In genomic region chr13:49110122-49110831, GRCh38 we compare ENCODE assay signal across 8 cellular contexts.
A peak's percentile ranks its signal among the peaks of the same experiment; 100 is the strongest.
DNase-seq lines count a peak whose midpoint lies in the region; ATAC-seq and TF ChIP-seq lines count a peak whose summit lies in the region.

No MANE protein-coding gene starts in this region.

- no peaks in the 10 kb centered on the region for H3K27me3 Mint-ChIP-seq in naive thymus-derived CD8-positive, alpha-beta T cell

- H3K36me3 ChIP-seq in Peyer's patch = no peaks in the 10 kb centered on the region

- TF ChIP-seq CTCF in Peyer's patch (IDR thresholded peaks at IDR 0.05) (peak in 1 of 6 experiments; percentile 5), fibroblast of mammary gland (conservative IDR thresholded peaks at IDR 0.05; ENCODE audit: control insufficient read depth, insufficient read depth, low read depth, low read length) (no peak)

- H3K27me3 ChIP-seq in Peyer's patch = no peaks in the 10 kb centered on the region

- peak overlapping the region; percentile 78 to 95 (median 91) for H3K4me3 Mint-ChIP-seq in naive thymus-derived CD8-positive, alpha-beta T cell
- peak overlapping the region; percentile 69 for H3K4me3 Mint-ChIP-seq in stimulated activated effector memory CD8-positive, alpha-beta T cell treated with anti-CD3 and anti-CD28 coated beads, Interleukin-12 subunit alpha, Interleukin-12 subunit beta, amount 100 ng/mL, for 72 hours

- H3K4me1 Mint-ChIP-seq in naive thymus-derived CD8-positive, alpha-beta T cell = peaks cover 14 to 52% (median 27%) of the 10 kb centered on the region in 4 donors
- H3K4me1 Mint-ChIP-seq in stimulated activated effector memory CD8-positive, alpha-beta T cell treated with anti-CD3 and anti-CD28 coated beads, Interleukin-12 subunit alpha, Interleukin-12 subunit beta, amount 100 ng/mL, for 72 hours = peaks cover 16% of the 10 kb centered on the region

- H3K4me3 ChIP-seq in Peyer's patch (peak overlapping the region; percentile 35 to 60 (median 48)), fibroblast of mammary gland (ENCODE audit: control insufficient read depth, low read depth, low read length) (peak overlapping the region; percentile 73)

- DNase-seq in NCI-H1436 (lab: John Stamatoyannopoulos, UW) (peak; percentile 78), NCI-H1436 treated with DMSO at 0.1 percent for 48 hours (lab: John Stamatoyannopoulos, UW) (no peak), HuH-7.5 (ENCODE audit: low spot score) (peak; percentile 27), Peyer's patch (peak; percentile 83 to 95 (median 89)), activated T-helper 1 cell treated with Interleukin-2 at 50 U/mL for 16 hours (ENCODE audit: low read depth) (peak; percentile 58), fibroblast of mammary gland (ENCODE audit: low read depth) (peak; percentile 93)
- DNase-seq in naive thymus-derived CD8-positive, alpha-beta T cell = peak; percentile 57 to 88 (median 66)
- peak; percentile 50 to 81 for DNase-seq in stimulated activated effector memory CD8-positive, alpha-beta T cell treated with anti-CD3 and anti-CD28 coated beads, Interleukin-12 subunit alpha, Interleukin-12 subunit beta, amount 100 ng/mL, for 72 hours (ENCODE audit: low spot score in 2 of 2)

- peak overlapping the region in 9 of 10 donors; percentile 47 to 96 (median 92) for H3K27ac Mint-ChIP-seq in naive thymus-derived CD8-positive, alpha-beta T cell
- H3K27ac Mint-ChIP-seq in stimulated activated effector memory CD8-positive, alpha-beta T cell treated with anti-CD3 and anti-CD28 coated beads, Interleukin-12 subunit alpha, Interleukin-12 subunit beta, amount 100 ng/mL, for 72 hours = peak overlapping the region; percentile 83

- peak; percentile 77 to 81 for ATAC-seq in naive thymus-derived CD8-positive, alpha-beta T cell
- ATAC-seq in stimulated activated effector memory CD8-positive, alpha-beta T cell treated with anti-CD3 and anti-CD28 coated beads, Interleukin-12 subunit alpha, Interleukin-12 subunit beta, amount 100 ng/mL, for 72 hours = peak; percentile 84

- peak in 1 of 2 donors; percentile 18 for TF ChIP-seq POLR2A in Peyer's patch (IDR thresholded peaks at IDR 0.05)

- peak overlapping the region; percentile 25 to 56 (median 42) for H3K27ac ChIP-seq in Peyer's patch

- H3K36me3 Mint-ChIP-seq in naive thymus-derived CD8-positive, alpha-beta T cell = peaks cover 0 to 5% (median 2%) of the 10 kb centered on the region in 3 donors
- peaks cover 17% of the 10 kb centered on the region for H3K36me3 Mint-ChIP-seq in stimulated activated effector memory CD8-positive, alpha-beta T cell treated with anti-CD3 and anti-CD28 coated beads, Interleukin-12 subunit alpha, Interleukin-12 subunit beta, amount 100 ng/mL, for 72 hours

- POLR2A ChIA-PET in naive thymus-derived CD8-positive, alpha-beta T cell (lab: Charles Lee) = interaction anchor here (0.8 to 2.1 kb wide), 2 partner anchors 134 to 137 kb away, joined by 3 to 12 read pairs; partner anchors contain the start of genes CDADC1 and FNDC3A

- H3K9me3 Mint-ChIP-seq in naive thymus-derived CD8-positive, alpha-beta T cell = no peaks in the 10 kb centered on the region
- no peaks in the 10 kb centered on the region for H3K9me3 Mint-ChIP-seq in stimulated activated effector memory CD8-positive, alpha-beta T cell treated with anti-CD3 and anti-CD28 coated beads, Interleukin-12 subunit alpha, Interleukin-12 subunit beta, amount 100 ng/mL, for 72 hours

- no peaks in the 10 kb centered on the region for H3K9me3 ChIP-seq in Peyer's patch

- peaks cover 0 to 28% (median 0%) of the 10 kb centered on the region in 4 donors for H3K4me1 ChIP-seq in Peyer's patch
